7 cellular contexts compared by ENCODE assay signal in the genomic region with DNA sequence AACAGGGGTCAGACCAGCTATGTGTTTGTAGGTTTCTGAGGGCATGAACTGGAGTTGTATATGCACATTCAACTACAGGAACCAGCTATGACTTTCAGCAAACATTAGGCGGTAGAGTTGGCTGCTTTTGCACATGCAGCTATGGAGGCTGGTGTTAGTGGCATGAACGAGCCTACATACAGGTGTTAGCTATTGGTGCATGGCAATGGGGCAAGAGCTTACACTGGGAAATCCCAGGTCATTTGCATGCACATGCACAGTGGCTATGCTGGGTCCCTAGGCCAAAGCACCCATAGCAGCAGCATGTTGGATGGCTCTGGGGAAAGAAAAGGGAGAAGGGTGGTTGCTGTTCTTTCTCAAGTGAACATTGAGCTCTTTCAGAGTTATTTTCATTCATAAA.
"Had no signal": no experiment of that assay in that cellular context is flagged by ENCODE, and none has a peak within 500 bp of the region (broad histone marks: within the 10 kb centered on the region; RNA-seq: fewer than 3 reads in every experiment).

No MANE protein-coding gene starts in this region.

- H3K27ac ChIP-seq: GM23248 had no signal

- H3K4me3 ChIP-seq: GM23248, K562 had no signal

- H2AFZ ChIP-seq: GM23248 had no signal

- H3K9ac ChIP-seq: GM23248 had no signal

- DNase-seq: GM23248, GOT3, H7, HCEC 1CT, IMR-90, KG1 had no signal

- ATAC-seq: K562 had no signal
